ENCODE assay signal across 8 cellular contexts in the genomic region with DNA sequence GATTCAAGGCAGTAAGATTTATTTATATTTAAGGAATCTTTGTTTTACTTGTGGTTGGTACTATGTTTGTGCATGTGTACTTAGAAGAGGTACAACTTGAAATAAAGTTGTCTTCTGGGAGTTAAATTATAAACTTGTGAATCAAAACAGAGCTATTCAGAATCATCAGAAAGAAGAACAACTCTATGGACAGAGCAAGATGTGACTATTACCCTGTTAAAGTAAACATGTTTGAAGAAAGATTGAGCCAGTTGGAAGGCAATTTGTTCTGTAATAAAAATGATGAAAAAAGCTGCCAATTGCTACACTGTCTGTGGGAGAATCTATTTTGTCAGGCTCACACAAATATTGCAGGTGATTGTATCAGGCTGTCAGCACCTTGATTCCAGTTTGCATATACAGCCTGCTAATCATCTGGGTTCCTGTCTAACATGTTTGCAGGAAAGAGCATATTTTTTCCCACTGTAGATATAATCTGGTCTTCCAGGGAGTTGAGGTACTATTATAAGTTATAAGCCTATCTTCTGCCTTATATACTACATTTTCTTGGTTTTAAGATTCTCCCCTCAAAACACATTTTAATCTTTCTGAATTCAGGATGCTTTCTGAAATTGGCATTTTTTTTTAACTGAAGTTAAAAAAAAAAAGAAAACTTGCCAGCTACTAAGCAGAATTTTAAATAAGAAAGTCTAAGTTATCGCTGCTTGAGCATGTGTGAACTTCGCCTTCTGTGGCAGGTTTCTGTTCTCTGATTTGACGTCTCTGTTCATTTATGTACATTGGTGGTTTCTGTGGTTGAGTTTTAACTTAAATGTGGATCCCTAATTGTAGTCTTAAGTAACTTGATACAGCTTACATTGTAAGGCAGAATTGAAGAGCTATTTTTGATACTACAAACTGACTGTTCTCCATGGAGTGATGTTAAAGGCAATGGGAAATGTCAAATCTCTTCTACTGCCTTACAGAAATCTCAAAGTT. TPM values are rescaled to one million over a fixed set of nuclear protein-coding genes. Genes with fewer than 3 reads are reported as not detected.
DNase-seq lines count a peak whose midpoint lies in the region; ATAC-seq and TF ChIP-seq lines count a peak whose summit lies in the region.

No MANE protein-coding gene starts in this region.

- H3K23ac ChIP-seq in IMR-90 (ENCODE audit: low read depth, low read length), result no peak overlapping the region

- H3K4me1 ChIP-seq in IMR-90 (ENCODE audit: control insufficient read depth, insufficient read depth, low read length), result no peaks in the 10 kb centered on the region; the same call in 1 of the 2 replicates

- no peak overlapping the region for H3K14ac ChIP-seq in IMR-90 (replicated peaks; ENCODE audit: low read depth, low read length)

- intact Hi-C loops in IMR-90 (cut with micrococcal nuclease), result no loop called here

- no peak overlapping the region for H3K27ac ChIP-seq in IMR-90 (ENCODE audit: insufficient read depth, low read length)

- WGBS in IMR-90 (ENCODE audit: extremely low coverage in 2 of 2, insufficient read length in 1 of 2), 2 experiments, result no CpG with 5 or more reads among the region's 3 CpGs

- no peak overlapping the region for H3K18ac ChIP-seq in IMR-90 (ENCODE audit: low read depth, low read length)

- ATAC-seq in GM21528 (IDR thresholded peaks at IDR 0.05; ENCODE audit: low FRiP score, unreplicated experiment) (peak; percentile 85), IMR-90 (ENCODE audit: low read depth) (peak; percentile 67)

- peaks cover 45% of the 10 kb centered on the region for H3K4me1 Mint-ChIP-seq in activated naive CD8-positive, alpha-beta T cell treated with anti-CD3 and anti-CD28 coated beads for 36 hours

- no peak overlapping the region for H2AK5ac ChIP-seq in IMR-90 (ENCODE audit: low read depth, low read length)

- 0 out of 2 replicates have a peak overlapping the region, but pooled peaks have one; percentile 23 for H3K4me2 ChIP-seq in IMR-90 (ENCODE audit: low read depth, low read length)

- no peak overlapping the region for H3K56ac ChIP-seq in IMR-90 (ENCODE audit: extremely low read depth, insufficient read depth, low read length)

- no peak overlapping the region for H4K91ac ChIP-seq in IMR-90 (ENCODE audit: insufficient read depth, low read depth, low read length)

- no peaks in the 10 kb centered on the region for H4K20me1 ChIP-seq in IMR-90 (ENCODE audit: insufficient read depth, low read length)

- DNase-seq in GM13977 (ENCODE audit: low spot score) (peak; percentile 14), IMR-90 (peak; percentile 25), NCI-H774 (lab: John Stamatoyannopoulos, UW) (no peak), NCI-H2081 treated with DMSO at 0.1 percent for 48 hours (lab: John Stamatoyannopoulos, UW) (no peak), NCI-H2196 (lab: John Stamatoyannopoulos, UW; ENCODE audit: unreplicated experiment) (no peak), ecto neural progenitor cell (ENCODE audit: low spot score) (no peak)
- DNase-seq in activated naive CD8-positive, alpha-beta T cell treated with anti-CD3 and anti-CD28 coated beads for 36 hours, result peak; percentile 7

- H2AFZ ChIP-seq in IMR-90 (replicated peaks; ENCODE audit: low read length, poor library complexity), result no peak overlapping the region

- BruUV-seq in IMR-90 (replicated peaks; lab: Mats Ljungman, UMichigan), result no TSS peak

- H2AK9ac ChIP-seq in IMR-90 (replicated peaks; ENCODE audit: low read depth, low read length, poor library complexity), result no peak overlapping the region

- no peak overlapping the region for H3K9ac ChIP-seq in IMR-90 (ENCODE audit: low read depth, low read length)

- no peaks in the 10 kb centered on the region for H3K27me3 Mint-ChIP-seq in activated naive CD8-positive, alpha-beta T cell treated with anti-CD3 and anti-CD28 coated beads for 36 hours

- no peaks in the 10 kb centered on the region for H3K27me3 ChIP-seq in IMR-90 (ENCODE audit: control insufficient read depth, insufficient read depth, low read length)

- no peaks in the 10 kb centered on the region for H3K9me3 ChIP-seq in IMR-90 (ENCODE audit: control insufficient read depth, insufficient read depth, low read length)

- H3K27ac Mint-ChIP-seq in activated naive CD8-positive, alpha-beta T cell treated with anti-CD3 and anti-CD28 coated beads for 36 hours, result peak overlapping the region; percentile 62

- dilution Hi-C loops in IMR-90 (cut with HindIII; ENCODE audit: low sequenced_read_pairs, unreplicated experiment), result no loop called here

- no peak overlapping the region for H3K4me3 ChIP-seq in IMR-90 (ENCODE audit: insufficient read depth, low read depth, low read length)

- H2BK120ac ChIP-seq in IMR-90 (ENCODE audit: low read depth, low read length), result no peak overlapping the region

- H4K8ac ChIP-seq in IMR-90 (ENCODE audit: low read depth in 2 of 2, low read length in 2 of 2), result no peak overlapping the region

- no peak overlapping the region for H4K5ac ChIP-seq in IMR-90 (ENCODE audit: low read depth, low read length)

- peaks cover 26% of the 10 kb centered on the region for H3K36me3 Mint-ChIP-seq in activated naive CD8-positive, alpha-beta T cell treated with anti-CD3 and anti-CD28 coated beads for 36 hours

- no peak overlapping the region for H2BK5ac ChIP-seq in IMR-90 (ENCODE audit: low read depth, low read length, poor library complexity, severe bottlenecking)

- H3K9me3 Mint-ChIP-seq in activated naive CD8-positive, alpha-beta T cell treated with anti-CD3 and anti-CD28 coated beads for 36 hours, result peaks cover 7% of the 10 kb centered on the region

- H3K4me3 Mint-ChIP-seq in activated naive CD8-positive, alpha-beta T cell treated with anti-CD3 and anti-CD28 coated beads for 36 hours, result peak overlapping the region; percentile 70

- TF ChIP-seq POLR2A in IMR-90 (IDR thresholded peaks at IDR 0.05; ENCODE audit: low read depth, low read length), result no peak

- POLR2A ChIA-PET in IMR-90 (lab: Charles Lee; ENCODE audit: unreplicated experiment), result interaction anchor here (0.7 kb wide), 1 partner anchor 18 kb away, joined by 4 read pairs; no protein-coding TSS in a partner anchor

- no peak for TF ChIP-seq RAD21 in IMR-90 (IDR thresholded peaks at IDR 0.05; ENCODE audit: low read length)

- H2BK15ac ChIP-seq in IMR-90 (ENCODE audit: low read depth, low read length), result no peak overlapping the region

- in situ Hi-C loops in GM13977 (cut with MboI; ENCODE audit: low pct_unique_long_range_greater_than_20kb, low sequenced_read_pairs, unreplicated experiment) (no loop called here), IMR-90 (cut with MboI; ENCODE audit: low sequenced_read_pairs) (no loop called here)

- no peak overlapping the region for H2BK20ac ChIP-seq in IMR-90 (ENCODE audit: low read depth, low read length)

- no peaks in the 10 kb centered on the region for H3K9me1 ChIP-seq in IMR-90 (ENCODE audit: insufficient read depth, low read length)

- no peaks in the 10 kb centered on the region for H3K79me1 ChIP-seq in IMR-90 (ENCODE audit: low read depth in 1 of 2, low read length in 2 of 2)

- H3K36me3 ChIP-seq in IMR-90 (ENCODE audit: control insufficient read depth, insufficient read depth, low read length), result no peaks in the 10 kb centered on the region

- TF ChIP-seq CTCF in GM13977 (IDR thresholded peaks at IDR 0.05; ENCODE audit: extremely low read depth, insufficient read depth, missing control alignments) (no peak), IMR-90 (conservative IDR thresholded peaks at IDR 0.05; ENCODE audit: low read depth, low read length) (no peak)

- CTCF ChIA-PET in IMR-90 (lab: Yijun Ruan, JAX), result interaction anchor here (0.8 to 1.3 kb wide), 2 partner anchors 18 to 166 kb away, joined by 3 read pairs; no protein-coding TSS in a partner anchor

- no peak overlapping the region for H3K4ac ChIP-seq in IMR-90 (ENCODE audit: low read depth, low read length)

TF ChIP-seq in IMR-90, 13 proteins besides CTCF, POLR2A, EP300 and RAD21:
- no peak for TF ChIP-seq NFE2L2 (IDR thresholded peaks at IDR 0.05; ENCODE audit: low read depth, low read length)
- no peak for TF ChIP-seq RFX5 (IDR thresholded peaks at IDR 0.05; ENCODE audit: low read depth, low read length)
- no peak for TF ChIP-seq CHD1 (IDR thresholded peaks at IDR 0.05; ENCODE audit: low read depth, low read length)
- TF ChIP-seq SMC3 (IDR thresholded peaks at IDR 0.05; ENCODE audit: low read depth, low read length), result no peak
- TF ChIP-seq CEBPB (IDR thresholded peaks at IDR 0.05; ENCODE audit: low read depth, low read length), result no peak
- no peak for TF ChIP-seq USF2 (IDR thresholded peaks at IDR 0.05; ENCODE audit: low read depth, low read length)
- TF ChIP-seq, protein P1, sequence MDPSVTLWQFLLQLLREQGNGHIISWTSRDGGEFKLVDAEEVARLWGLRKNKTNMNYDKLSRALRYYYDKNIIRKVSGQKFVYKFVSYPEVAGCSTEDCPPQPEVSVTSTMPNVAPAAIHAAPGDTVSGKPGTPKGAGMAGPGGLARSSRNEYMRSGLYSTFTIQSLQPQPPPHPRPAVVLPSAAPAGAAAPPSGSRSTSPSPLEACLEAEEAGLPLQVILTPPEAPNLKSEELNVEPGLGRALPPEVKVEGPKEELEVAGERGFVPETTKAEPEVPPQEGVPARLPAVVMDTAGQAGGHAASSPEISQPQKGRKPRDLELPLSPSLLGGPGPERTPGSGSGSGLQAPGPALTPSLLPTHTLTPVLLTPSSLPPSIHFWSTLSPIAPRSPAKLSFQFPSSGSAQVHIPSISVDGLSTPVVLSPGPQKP (IDR thresholded peaks at IDR 0.05; ENCODE audit: borderline replicate concordance, low read depth, low read length), result no peak
- no peak for TF ChIP-seq MAZ (IDR thresholded peaks at IDR 0.05; ENCODE audit: borderline replicate concordance, low read depth, low read length)

RNA-seq across cellular contexts. Expression of gene ZNRF2, which starts 46.0 kb away (rescaled TPM):
- 0.54 and 0.83 TPM in 2 replicates for total RNA-seq in IMR-90 (2012; rRNA removed)
- polyA plus RNA-seq in IMR-90 (2012; rRNA removed), result 0.31 and 0.33 TPM in 2 replicates
- 0.12 and 0.34 TPM in 2 replicates for polyA plus RNA-seq in IMR-90 (2012; cell fraction: cytosol; rRNA removed)
- 0.34 and 0.36 TPM in 2 replicates for polyA plus RNA-seq in IMR-90 (2012; cell fraction: nucleus; rRNA removed; ENCODE audit: low replicate concordance)
- total RNA-seq in activated naive CD8-positive, alpha-beta T cell treated with anti-CD3 and anti-CD28 coated beads for 36 hours, result 1 to 10 TPM; 6.9 TPM

Comparison
In these comparisons a context has a peak if more than half of its experiments do, and no peak if none do; other contexts are left out.
1. DNase-seq: peak in GM13977 (single experiment), IMR-90 (single experiment) and activated naive CD8-positive, alpha-beta T cell treated with anti-CD3 and anti-CD28 coated beads for 36 hours (single experiment); none in NCI-H774 (single experiment), NCI-H2081 treated with DMSO at 0.1 percent for 48 hours (single experiment), NCI-H2196 (single experiment) and ecto neural progenitor cell (single experiment).